ENCODE assay signal across 1 cellular context in genomic region chr1:97159342-97159741, GRCh38.
TF ChIP-seq lines count a peak whose summit lies in the region.

No MANE protein-coding gene starts in this region.

TF ChIP-seq in GM12878, 131 proteins besides CTCF, POLR2A, EP300 and RAD21 (continued from another document):
- no peak for TF ChIP-seq HSF1 (IDR thresholded peaks at IDR 0.05; ENCODE audit: low read depth, low read length)
- peak; percentile 82 to 84; a peak in 3 of 4 replicates for TF ChIP-seq IKZF2 (IDR thresholded peaks at IDR 0.05)
- TF ChIP-seq E2F8 (IDR thresholded peaks at IDR 0.05; ENCODE audit: low read depth, partially characterized antibody) = no peak
- no peak for TF ChIP-seq REST (IDR thresholded peaks at IDR 0.05; ENCODE audit: low read depth, low read length)
- no peak for TF ChIP-seq SUZ12 (IDR thresholded peaks at IDR 0.05; ENCODE audit: unreplicated experiment)
- TF ChIP-seq RELA (IDR thresholded peaks at IDR 0.05; ENCODE audit: borderline replicate concordance, partially characterized antibody) = no peak
- TF ChIP-seq EZH2 (IDR thresholded peaks at IDR 0.05; ENCODE audit: borderline replicate concordance, control insufficient read depth, low read depth, low read length) = no peak
- TF ChIP-seq ZBED1 (IDR thresholded peaks at IDR 0.05; ENCODE audit: borderline replicate concordance) = no peak
- TF ChIP-seq PBX3 (IDR thresholded peaks at IDR 0.05; ENCODE audit: insufficient replicate concordance, low read depth, low read length) = no peak
- peak; percentile 77; the same call in 1 of the 2 replicates for TF ChIP-seq MTA3 (IDR thresholded peaks at IDR 0.05; ENCODE audit: borderline replicate concordance, low read length)
- TF ChIP-seq ELK1 (IDR thresholded peaks at IDR 0.05; ENCODE audit: low read depth, low read length) = no peak
- no peak for TF ChIP-seq ASH2L (IDR thresholded peaks at IDR 0.05; ENCODE audit: borderline replicate concordance, low read depth)
